Comparison of ENCODE assay signal across 12 cellular contexts in the genomic region with DNA sequence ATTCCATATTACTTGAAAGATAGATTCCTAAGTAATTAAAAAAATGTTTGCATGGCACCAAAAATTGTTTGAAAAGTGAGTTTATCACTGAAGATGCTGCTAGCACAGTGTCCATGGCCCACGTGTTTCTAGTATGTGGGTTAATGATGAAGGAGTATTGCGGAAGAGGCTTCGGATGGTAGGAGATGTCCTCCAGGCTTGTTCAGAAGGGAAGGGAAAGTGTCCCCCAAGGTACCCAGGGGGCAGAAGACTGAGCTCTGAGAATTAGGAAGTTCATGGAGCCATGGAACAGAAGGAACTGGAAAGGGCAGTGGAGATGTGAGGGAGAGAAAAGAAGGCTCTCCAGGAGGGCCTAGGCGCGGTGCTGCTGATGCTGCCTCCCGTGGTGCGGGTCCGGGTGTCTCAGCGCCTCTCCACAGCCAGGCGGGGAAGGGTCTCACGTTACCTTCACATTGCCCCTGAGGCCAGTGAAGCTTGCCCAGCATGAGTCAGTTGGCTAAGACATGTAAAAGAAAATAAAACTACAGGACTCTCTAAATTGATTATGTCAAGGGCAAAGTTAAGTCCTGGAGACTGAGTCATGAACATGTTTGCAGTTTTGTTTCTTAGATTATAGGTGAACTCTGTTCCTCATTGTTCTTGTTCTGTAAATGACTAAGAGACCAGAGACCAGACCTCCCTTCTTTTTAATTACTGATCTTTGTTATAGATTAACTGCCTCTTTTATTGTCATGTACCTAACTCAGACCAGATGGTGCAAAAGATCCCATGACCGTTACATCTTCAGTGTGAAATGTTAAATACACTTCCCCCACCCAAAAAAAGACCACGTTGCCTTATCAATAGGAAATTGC.
DNase-seq lines count a peak whose midpoint lies in the region; ATAC-seq and TF ChIP-seq lines count a peak whose summit lies in the region.
"Had no signal": no experiment of that assay in that cellular context is flagged by ENCODE, and none has a peak within 500 bp of the region (broad histone marks: within the 10 kb centered on the region; RNA-seq: fewer than 3 reads in every experiment).

No MANE protein-coding gene starts in this region.

- H3K4me2 ChIP-seq in Loucy (ENCODE audit: low read depth, low read length, poor library complexity, severe bottlenecking), result peak overlapping the region; percentile 4

- no peaks in the 10 kb centered on the region for H3K79me2 ChIP-seq in Loucy (ENCODE audit: insufficient read depth, low read length)

- in situ Hi-C loops in Caki2 (cut with HindIII; ENCODE audit: low pct_unique_long_range_greater_than_20kb, low sequenced_read_pairs), result no loop called here

- no peak overlapping the region for H3K4me3 ChIP-seq in Loucy (ENCODE audit: low read length, poor library complexity, severe bottlenecking)
- no peak overlapping the region for H3K4me3 ChIP-seq in colonic mucosa

- CTCF ChIA-PET in T-cell (lab: Charles Lee), result no interaction called here

- no peaks in the 10 kb centered on the region for H3K27me3 ChIP-seq in Loucy (ENCODE audit: insufficient read depth, low read length, poor library complexity, severe bottlenecking)
- no peaks in the 10 kb centered on the region for H3K27me3 ChIP-seq in colonic mucosa

- H3K36me3 ChIP-seq in Loucy (ENCODE audit: insufficient read depth, low read length) (no peaks in the 10 kb centered on the region), colonic mucosa (no peaks in the 10 kb centered on the region)

- DNase-seq in Caki2 (ENCODE audit: low read depth) (peak; percentile 98), colonic mucosa (peak; percentile 48), T-cell (no peak), NCI-H774 (lab: John Stamatoyannopoulos, UW) (no peak)
- DNase-seq in stimulated activated CD4-positive, alpha-beta T cell treated with anti-CD3 and anti-CD28 coated beads, Interleukin-2, amount 100 ng/mL, for 24 hours, result no peak
- DNase-seq: cortex of kidney, NCI-H524 treated with DMSO at 0.1 percent for 48 hours, retina, T-helper 9 cell had no signal

- H3K27me3 Mint-ChIP-seq in nephron (ENCODE audit: low read depth) (peaks cover 1% of the 10 kb centered on the region), T-cell (peaks cover 3 to 7% of the 10 kb centered on the region in 2 donors)

- H3F3A ChIP-seq in Loucy (ENCODE audit: low read depth), result no peaks in the 10 kb centered on the region

- H3K27ac Mint-ChIP-seq in nephron (peak overlapping the region; percentile 72 to 94 (median 86)), T-cell (no peak overlapping the region)

- ATAC-seq in T-cell (replicated peaks in 1 of 4) (no peak), GM21619 (IDR thresholded peaks at IDR 0.05; ENCODE audit: unreplicated experiment) (no peak)

- POLR2A ChIA-PET in T-cell (lab: Charles Lee), result no interaction called here

- peaks cover 30% of the 10 kb centered on the region for H3K4me1 ChIP-seq in Loucy (ENCODE audit: insufficient read depth, low read length, poor library complexity, severe bottlenecking)
- H3K4me1 ChIP-seq in colonic mucosa, result peaks cover 18% of the 10 kb centered on the region

- H2AFZ ChIP-seq in Loucy (ENCODE audit: low read length), result no peak overlapping the region

- H3K27ac ChIP-seq in colonic mucosa, result peak overlapping the region; percentile 78

- intact Hi-C loops in colonic mucosa (cut with DNase I), result no loop called here

- H3K4me3 Mint-ChIP-seq in nephron (no peak overlapping the region), T-cell (no peak overlapping the region)

- H3K9me3 ChIP-seq in Loucy (ENCODE audit: insufficient read depth, low read depth, low read length), result no peaks in the 10 kb centered on the region
- no peaks in the 10 kb centered on the region for H3K9me3 ChIP-seq in colonic mucosa

- TF ChIP-seq CTCF in Loucy (conservative IDR thresholded peaks at IDR 0.05; ENCODE audit: low read length), result no peak
- TF ChIP-seq CTCF in colonic mucosa (IDR thresholded peaks at IDR 0.05), result no peak
- no peak for TF ChIP-seq CTCF in nephron (IDR thresholded peaks at IDR 0.05; ENCODE audit: unreplicated experiment in 3 of 3)

- H3K36me3 Mint-ChIP-seq in nephron (ENCODE audit: low read depth), result peaks cover 3% of the 10 kb centered on the region
- no peaks in the 10 kb centered on the region for H3K36me3 Mint-ChIP-seq in T-cell

- H3K9me3 Mint-ChIP-seq in nephron (no peaks in the 10 kb centered on the region), T-cell (no peaks in the 10 kb centered on the region)

- no peaks in the 10 kb centered on the region for H3K9me2 ChIP-seq in Loucy (replicated peaks; ENCODE audit: low read depth, low read length)

- H3K4me1 Mint-ChIP-seq in nephron (peaks cover 45% of the 10 kb centered on the region), T-cell (peaks cover 4 to 10% (median 9%) of the 10 kb centered on the region in 3 donors)

- no peaks in the 10 kb centered on the region for H4K20me1 ChIP-seq in Loucy (ENCODE audit: insufficient read depth, low read length, poor library complexity, severe bottlenecking)

- H3K9ac ChIP-seq in Loucy (ENCODE audit: low read depth, low read length, poor library complexity, severe bottlenecking) (no peak overlapping the region), colonic mucosa (ENCODE audit: low read depth in 2 of 2, low read length in 2 of 2) (no peak overlapping the region)

Comparison
In these comparisons a context has a peak if more than half of its experiments do, and no peak if none do; other contexts are left out.
1. DNase-seq: peak in Caki2 (single experiment) and colonic mucosa (single experiment); none in T-cell (0 of 34), stimulated activated CD4-positive, alpha-beta T cell treated with anti-CD3 and anti-CD28 coated beads, Interleukin-2, amount 100 ng/mL, for 24 hours (0 of 2) and NCI-H774 (single experiment).
2. H3K27ac Mint-ChIP-seq: peak in nephron (3 of 3); none in T-cell (0 of 2).